Comparison of ENCODE assay signal across 8 cellular contexts in the genomic region with DNA sequence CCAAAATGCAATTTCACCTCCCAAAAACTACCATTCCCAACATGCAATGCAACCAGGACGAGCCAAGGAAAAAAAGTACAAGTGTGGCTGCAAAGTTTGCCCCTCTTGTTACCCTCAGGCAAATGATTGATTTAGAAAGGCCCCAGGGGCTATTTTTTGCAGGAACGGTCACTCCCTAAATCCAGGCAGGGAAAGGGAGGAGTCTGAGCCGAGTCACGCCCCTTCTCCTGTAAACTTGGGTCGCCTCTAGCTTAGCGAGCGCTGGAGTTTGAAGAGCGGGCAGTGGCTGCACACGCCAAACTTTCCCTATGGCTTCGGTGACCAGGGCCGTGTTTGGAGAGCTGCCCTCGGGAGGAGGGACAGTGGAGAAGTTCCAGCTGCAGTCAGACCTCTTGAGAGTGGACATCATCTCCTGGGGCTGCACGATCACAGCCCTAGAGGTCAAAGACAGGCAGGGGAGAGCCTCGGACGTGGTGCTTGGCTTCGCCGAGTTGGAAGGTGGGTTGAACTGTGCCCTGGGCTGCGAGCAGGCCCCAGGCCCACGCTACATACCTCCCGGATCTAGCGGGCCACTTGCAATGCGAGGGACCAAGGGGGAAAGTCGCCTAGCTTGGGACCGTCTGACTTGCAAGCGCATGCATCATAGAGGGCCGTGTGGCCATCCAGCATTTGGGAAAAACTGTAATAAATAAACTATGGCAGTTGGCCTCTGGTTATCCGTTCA. TPM values are rescaled to one million over a fixed set of nuclear protein-coding genes. Genes with fewer than 3 reads are reported as not detected.
A peak's percentile ranks its signal among the peaks of the same experiment; 100 is the strongest.
DNase-seq lines count a peak whose midpoint lies in the region; ATAC-seq and TF ChIP-seq lines count a peak whose summit lies in the region.

A gene (plus strand): TSS at position 261 of the 724 bp plus-strand sequence. CDS start 48 bp downstream, at position 309.

- H3K36me3 ChIP-seq in Peyer's patch (no peaks in the 10 kb centered on the region), uterus (no peaks in the 10 kb centered on the region)

- peaks cover 62% of the 10 kb centered on the region for H3K4me1 Mint-ChIP-seq in activated naive CD8-positive, alpha-beta T cell treated with anti-CD3 and anti-CD28 coated beads for 36 hours
- peaks cover 2% of the 10 kb centered on the region for H3K4me1 Mint-ChIP-seq in glutamatergic neuron (ENCODE audit: low read depth, unreplicated experiment)

- H3K9me3 ChIP-seq in Peyer's patch (no peaks in the 10 kb centered on the region), uterus (no peaks in the 10 kb centered on the region)

- ATAC-seq in HG03135 (IDR thresholded peaks at IDR 0.05; ENCODE audit: unreplicated experiment) (peak; percentile 55), GM21367 (IDR thresholded peaks at IDR 0.05; ENCODE audit: unreplicated experiment) (no peak)

- H3K36me3 Mint-ChIP-seq in activated naive CD8-positive, alpha-beta T cell treated with anti-CD3 and anti-CD28 coated beads for 36 hours: peaks cover 27% of the 10 kb centered on the region
- no peaks in the 10 kb centered on the region for H3K36me3 Mint-ChIP-seq in glutamatergic neuron (ENCODE audit: unreplicated experiment)

- peak; percentile 37 to 44 for TF ChIP-seq POLR2A in Peyer's patch (IDR thresholded peaks at IDR 0.05)
- peak; percentile 45 to 60 for TF ChIP-seq POLR2A in uterus (IDR thresholded peaks at IDR 0.05)

- H3K4me1 ChIP-seq in Peyer's patch (peaks cover 0 to 14% (median 3%) of the 10 kb centered on the region in 4 donors), uterus (no peaks in the 10 kb centered on the region)

- peak within 1 kb of the TSS; percentile 99 for H3K27ac Mint-ChIP-seq in activated naive CD8-positive, alpha-beta T cell treated with anti-CD3 and anti-CD28 coated beads for 36 hours
- H3K27ac Mint-ChIP-seq in glutamatergic neuron (ENCODE audit: unreplicated experiment): no peak within 1 kb of the TSS

- intact Hi-C loops in uterus (cut with DNase I; ENCODE audit: low total_unique reads): no loop called here

- H3K4me3 ChIP-seq in GM08714 (ENCODE audit: low read length): peak within 1 kb of the TSS; percentile 37; the same call in 1 of the 2 replicates
- peak within 1 kb of the TSS; percentile 47 to 62 (median 58) for H3K4me3 ChIP-seq in Peyer's patch
- H3K4me3 ChIP-seq in uterus: peak within 1 kb of the TSS; percentile 54 to 55

- H3K27me3 Mint-ChIP-seq in activated naive CD8-positive, alpha-beta T cell treated with anti-CD3 and anti-CD28 coated beads for 36 hours: no peaks in the 10 kb centered on the region
- H3K27me3 Mint-ChIP-seq in glutamatergic neuron (ENCODE audit: unreplicated experiment): no peaks in the 10 kb centered on the region

- H3K27ac ChIP-seq in Peyer's patch (peak within 1 kb of the TSS; percentile 78 to 91 (median 88)), uterus (peak within 1 kb of the TSS; percentile 79)

- TF ChIP-seq CTCF in Peyer's patch (IDR thresholded peaks at IDR 0.05) (no peak), glutamatergic neuron (IDR thresholded peaks at IDR 0.05; ENCODE audit: partially characterized antibody, unreplicated experiment) (no peak), uterus (IDR thresholded peaks at IDR 0.05) (peak in 1 of 4 experiments; percentile 53)

- H3K9me3 Mint-ChIP-seq in activated naive CD8-positive, alpha-beta T cell treated with anti-CD3 and anti-CD28 coated beads for 36 hours: peaks cover 3% of the 10 kb centered on the region
- H3K9me3 Mint-ChIP-seq in glutamatergic neuron (ENCODE audit: unreplicated experiment): no peaks in the 10 kb centered on the region

- no peaks in the 10 kb centered on the region for H3K27me3 ChIP-seq in Peyer's patch
- no peaks in the 10 kb centered on the region for H3K27me3 ChIP-seq in uterus

- H3K4me3 Mint-ChIP-seq in activated naive CD8-positive, alpha-beta T cell treated with anti-CD3 and anti-CD28 coated beads for 36 hours: peak within 1 kb of the TSS; percentile 89
- peak within 1 kb of the TSS; percentile 86 for H3K4me3 Mint-ChIP-seq in glutamatergic neuron (ENCODE audit: unreplicated experiment)

- DNase-seq in Peyer's patch (peak; percentile 61 to 86 (median 75)), glutamatergic neuron (peak; percentile 65), non-pigmented ciliary epithelial cell (ENCODE audit: low read depth) (peak; percentile 66), uterus (peak; percentile 85 to 91)
- peak; percentile 65 for DNase-seq in activated naive CD8-positive, alpha-beta T cell treated with anti-CD3 and anti-CD28 coated beads for 36 hours

RNA-seq across cellular contexts. Expression of the gene that starts here (rescaled TPM):
- total RNA-seq in Peyer's patch: 100 to 1,000 TPM in 1 of 4 donors, 10 to 100 TPM in 3; 68.1 to 118 (median 86.0) TPM
- 10 to 100 TPM; 42.0 to 42.2 TPM for total RNA-seq in activated naive CD8-positive, alpha-beta T cell treated with anti-CD3 and anti-CD28 coated beads for 36 hours
- total RNA-seq in glutamatergic neuron (ENCODE audit: unreplicated experiment): 1.0 TPM
- 100 to 1,000 TPM in 1 of 4 donors, 10 to 100 TPM in 1, 1 to 10 TPM in 2; 6.2 to 104 (median 14.8) TPM for total RNA-seq in uterus
